12 cellular contexts compared by ENCODE assay signal in genomic region chr12:118773956-118774723, GRCh38.
DNase-seq lines count a peak whose midpoint lies in the region; ATAC-seq and TF ChIP-seq lines count a peak whose summit lies in the region.
"Had no signal": no experiment of that assay in that cellular context is flagged by ENCODE, and none has a peak within 500 bp of the region (broad histone marks: within the 10 kb centered on the region; RNA-seq: fewer than 3 reads in every experiment).

No MANE protein-coding gene starts in this region.

- no peaks in the 10 kb centered on the region for H3K36me3 Mint-ChIP-seq in WTC11
- H3K36me3 Mint-ChIP-seq: T-cell had no signal

- H3K27ac ChIP-seq in prostate gland (no peak overlapping the region), right lobe of liver (no peak overlapping the region)
- H3K27ac ChIP-seq: left lung, psoas muscle had no signal

- H3K4me1 ChIP-seq in prostate gland (replicated peaks) (no peaks in the 10 kb centered on the region), right lobe of liver (no peaks in the 10 kb centered on the region)
- H3K4me1 ChIP-seq: left lung, psoas muscle had no signal

- H3K9me3 ChIP-seq in prostate gland (no peaks in the 10 kb centered on the region), right lobe of liver (no peaks in the 10 kb centered on the region)
- H3K9me3 ChIP-seq: left lung, psoas muscle had no signal

- ATAC-seq in WTC11 (peak; percentile 88), right lobe of liver (no peak), GM18909 (IDR thresholded peaks at IDR 0.05; ENCODE audit: poor library complexity, unreplicated experiment) (no peak)
- ATAC-seq: left lung, psoas muscle, T-cell had no signal

- peaks cover 37% of the 10 kb centered on the region for H3K4me1 Mint-ChIP-seq in WTC11
- H3K4me1 Mint-ChIP-seq: T-cell had no signal

- H3K36me3 ChIP-seq in prostate gland (no peaks in the 10 kb centered on the region), right lobe of liver (no peaks in the 10 kb centered on the region)
- H3K36me3 ChIP-seq: left lung had no signal

- intact Hi-C loops in prostate gland (cut with DNase I) (no loop called here), right lobe of liver (cut with DNase I) (no loop called here)

- TF ChIP-seq POLR2A in prostate gland (IDR thresholded peaks at IDR 0.05) (no peak), right lobe of liver (IDR thresholded peaks at IDR 0.05) (no peak)

- CTCF ChIA-PET in WTC11 (lab: Charles Lee), result interaction anchor here (0.6 to 1.2 kb wide), 6 partner anchors 16 to 1744 kb away, joined by 3 to 7 read pairs (median 4); no protein-coding TSS in a partner anchor

- TF ChIP-seq CTCF in WTC11 (IDR thresholded peaks at IDR 0.05) (no peak), prostate gland (IDR thresholded peaks at IDR 0.05) (no peak), right lobe of liver (IDR thresholded peaks at IDR 0.05) (no peak)

- peak overlapping the region; percentile 51; the same call in 1 of the 2 replicates for H3K27ac Mint-ChIP-seq in WTC11
- H3K27ac Mint-ChIP-seq: T-cell had no signal

- peaks cover 72% of the 10 kb centered on the region for H3K27me3 Mint-ChIP-seq in WTC11 (ENCODE audit: low read depth)

- WGBS in prostate gland, result 7% methylated on average over 39 of the region's 43 CpGs
- WGBS in right lobe of liver (ENCODE audit: insufficient coverage, low coverage, low lambda C conversion rate, missing lambda C conversion rate), result 2% methylated on average over 18 of the region's 43 CpGs

- peak overlapping the region; percentile 73 for H3K4me3 Mint-ChIP-seq in WTC11
- H3K4me3 Mint-ChIP-seq: T-cell had no signal

- H3K27me3 ChIP-seq in prostate gland (replicated peaks; ENCODE audit: insufficient read depth) (peaks cover 2% of the 10 kb centered on the region), right lobe of liver (no peaks in the 10 kb centered on the region)

- POLR2A ChIA-PET in WTC11 (lab: Charles Lee), result no interaction called here

- H3K9me3 Mint-ChIP-seq in WTC11, result 0 out of 2 replicates have a peak, but pooled peaks cover 3% of the 10 kb centered on the region
- H3K9me3 Mint-ChIP-seq: T-cell had no signal

- peak; percentile 34 for DNase-seq in D341Med (ENCODE audit: low spot score)
- DNase-seq in NCI-H146 treated with DMSO at 0.1 percent for 48 hours (lab: John Stamatoyannopoulos, UW; ENCODE audit: unreplicated experiment), result peak; percentile 99
- peak; percentile 92 for DNase-seq in WTC11 (ENCODE audit: low spot score)
- peak; percentile 70 for DNase-seq in islet precursor cell
- DNase-seq in prostate gland (ENCODE audit: low spot score), result no peak
- DNase-seq in right lobe of liver, result no peak
- no peak for DNase-seq in NCI-H446 (lab: John Stamatoyannopoulos, UW)
- DNase-seq: psoas muscle, T-cell, trophoblast cell had no signal

- H3K4me3 ChIP-seq in prostate gland, result no peak overlapping the region
- H3K4me3 ChIP-seq in right lobe of liver, result no peak overlapping the region
- H3K4me3 ChIP-seq: left lung, psoas muscle had no signal

TF ChIP-seq in WTC11, 78 proteins besides CTCF, POLR2A, EP300 and RAD21 (continues in another document):
- TF ChIP-seq ZNF317 (CRISPR knock-in tag; IDR thresholded peaks at IDR 0.05; ENCODE audit: borderline replicate concordance, low read depth), result no peak
- TF ChIP-seq FOXP4 (CRISPR knock-in tag; IDR thresholded peaks at IDR 0.05), result peak; percentile 39
- TF ChIP-seq JAZF1 (CRISPR knock-in tag; IDR thresholded peaks at IDR 0.05), result no peak
- TF ChIP-seq ATF6 (CRISPR knock-in tag; IDR thresholded peaks at IDR 0.05), result no peak
- TF ChIP-seq FOXP1 (CRISPR knock-in tag; IDR thresholded peaks at IDR 0.05; ENCODE audit: borderline replicate concordance), result no peak
- no peak for TF ChIP-seq GRHL2 (CRISPR knock-in tag; IDR thresholded peaks at IDR 0.05; ENCODE audit: insufficient replicate concordance, severe bottlenecking)
- peak; percentile 75 for TF ChIP-seq ESRRA (CRISPR knock-in tag; IDR thresholded peaks at IDR 0.05; ENCODE audit: borderline replicate concordance)
- no peak for TF ChIP-seq NR3C1 (CRISPR knock-in tag; conservative IDR thresholded peaks at IDR 0.05; ENCODE audit: low read depth)
- no peak for TF ChIP-seq SMAD3 (CRISPR knock-in tag; IDR thresholded peaks at IDR 0.05; ENCODE audit: borderline replicate concordance)
- no peak for TF ChIP-seq EMX1 (CRISPR knock-in tag; IDR thresholded peaks at IDR 0.05)
- no peak for TF ChIP-seq HMGA2 (CRISPR knock-in tag; IDR thresholded peaks at IDR 0.05)
- TF ChIP-seq GABPB1 (CRISPR knock-in tag; IDR thresholded peaks at IDR 0.05), result no peak
- no peak for TF ChIP-seq NR2C2 (CRISPR knock-in tag; IDR thresholded peaks at IDR 0.05)
- TF ChIP-seq NFATC4 (CRISPR knock-in tag; IDR thresholded peaks at IDR 0.05), result no peak
- TF ChIP-seq ZBTB21 (CRISPR knock-in tag; IDR thresholded peaks at IDR 0.05; ENCODE audit: borderline replicate concordance), result peak; percentile 58
- no peak for TF ChIP-seq ZNF138 (CRISPR knock-in tag; conservative IDR thresholded peaks at IDR 0.05)
- no peak for TF ChIP-seq ZNF121 (CRISPR knock-in tag; IDR thresholded peaks at IDR 0.05)
- no peak for TF ChIP-seq TCF7 (CRISPR knock-in tag; IDR thresholded peaks at IDR 0.05; ENCODE audit: low read depth)
- no peak for TF ChIP-seq CREB1 (CRISPR knock-in tag; IDR thresholded peaks at IDR 0.05)
- no peak for TF ChIP-seq TP53 (CRISPR knock-in tag; IDR thresholded peaks at IDR 0.05)
- TF ChIP-seq OVOL2 (CRISPR knock-in tag; IDR thresholded peaks at IDR 0.05; ENCODE audit: borderline replicate concordance), result no peak
- no peak for TF ChIP-seq ZSCAN18 (CRISPR knock-in tag; IDR thresholded peaks at IDR 0.05)
- no peak; the same call in 1 of the 2 replicates for TF ChIP-seq STAT6 (CRISPR knock-in tag; conservative IDR thresholded peaks at IDR 0.05; ENCODE audit: low read depth)

Comparison
In these comparisons a context has a peak if more than half of its experiments do, and no peak if none do; other contexts are left out.
1. DNase-seq: peak in D341Med (single experiment), NCI-H146 treated with DMSO at 0.1 percent for 48 hours (single experiment), WTC11 (single experiment) and islet precursor cell (single experiment); none in prostate gland (single experiment), right lobe of liver (0 of 3) and NCI-H446 (0 of 2).